ENCODE assay signal across 1 cellular context in the genomic region with DNA sequence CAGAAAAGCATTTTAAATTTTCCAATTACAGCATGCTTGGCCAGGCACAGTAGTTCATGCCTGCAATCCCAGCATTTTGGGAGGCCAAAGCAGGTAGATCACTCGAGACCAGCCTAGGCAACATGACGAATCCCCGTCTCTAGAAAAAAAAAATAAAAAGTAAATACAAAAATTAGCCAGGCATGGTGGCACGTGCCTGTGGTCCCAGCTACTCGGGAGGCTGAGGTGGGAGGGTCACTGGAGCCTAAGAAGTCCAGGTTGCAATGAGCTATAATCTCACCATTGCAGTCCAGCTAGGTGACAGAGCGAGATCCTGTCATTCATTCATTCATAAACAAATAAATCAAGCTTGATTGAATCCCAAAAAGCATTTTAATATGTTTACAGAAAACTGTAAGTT.
A peak's percentile ranks its signal among the peaks of the same experiment; 100 is the strongest.
TF ChIP-seq lines count a peak whose summit lies in the region.

No MANE protein-coding gene starts in this region.

TF ChIP-seq in A549, 52 proteins besides CTCF, POLR2A, EP300 and RAD21:
- 0 out of 2 replicates have a peak, but pooled peaks have one; percentile 1 for TF ChIP-seq HOXB5 (CRISPR knock-in tag; IDR thresholded peaks at IDR 0.05)
- TF ChIP-seq CEBPB (IDR thresholded peaks at IDR 0.05), result no peak
- TF ChIP-seq BHLHE40 (IDR thresholded peaks at IDR 0.05; ENCODE audit: low read depth, low read length), result peak; percentile 49
- TF ChIP-seq, protein P1, sequence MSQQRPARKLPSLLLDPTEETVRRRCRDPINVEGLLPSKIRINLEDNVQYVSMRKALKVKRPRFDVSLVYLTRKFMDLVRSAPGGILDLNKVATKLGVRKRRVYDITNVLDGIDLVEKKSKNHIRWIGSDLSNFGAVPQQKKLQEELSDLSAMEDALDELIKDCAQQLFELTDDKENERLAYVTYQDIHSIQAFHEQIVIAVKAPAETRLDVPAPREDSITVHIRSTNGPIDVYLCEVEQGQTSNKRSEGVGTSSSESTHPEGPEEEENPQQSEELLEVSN (IDR thresholded peaks at IDR 0.05; ENCODE audit: borderline replicate concordance, low read depth), result 0 out of 2 replicates have a peak, but pooled peaks have one; percentile 19
- TF ChIP-seq SREBF2 (IDR thresholded peaks at IDR 0.05), result no peak
- no peak for TF ChIP-seq RNF2 (IDR thresholded peaks at IDR 0.05; ENCODE audit: borderline replicate concordance, low read depth)
- TF ChIP-seq PBX3 (IDR thresholded peaks at IDR 0.05), result no peak
- no peak for TF ChIP-seq NFE2L2 (conservative IDR thresholded peaks at IDR 0.05; ENCODE audit: low read length)
- peak; percentile 52; the same call in 1 of the 2 replicates for TF ChIP-seq MAX (IDR thresholded peaks at IDR 0.05)
- no peak for TF ChIP-seq CBX2 (IDR thresholded peaks at IDR 0.05; ENCODE audit: borderline replicate concordance, low read depth)
- TF ChIP-seq MAFK (IDR thresholded peaks at IDR 0.05; ENCODE audit: partially characterized antibody), result no peak
- TF ChIP-seq HDAC2 (IDR thresholded peaks at IDR 0.05), result no peak
- no peak for TF ChIP-seq RFX5 (IDR thresholded peaks at IDR 0.05)
- TF ChIP-seq CHD2 (IDR thresholded peaks at IDR 0.05; ENCODE audit: low read length, partially characterized antibody), result no peak
- TF ChIP-seq ZSCAN20 (CRISPR knock-in tag; IDR thresholded peaks at IDR 0.05), result no peak
- no peak for TF ChIP-seq JUN (IDR thresholded peaks at IDR 0.05)
TF ChIP-seq in A549: peak in this region for 4.
